ENCODE assay signal across 11 cellular contexts in genomic region chr12:19482036-19482435, GRCh38. TPM values are rescaled to one million over a fixed set of nuclear protein-coding genes. Genes with fewer than 3 reads are reported as not detected.
DNase-seq lines count a peak whose midpoint lies in the region; ATAC-seq, FAIRE-seq and TF ChIP-seq lines count a peak whose summit lies in the region.
"Had no signal": no experiment of that assay in that cellular context is flagged by ENCODE, and none has a peak within 500 bp of the region (broad histone marks: within the 10 kb centered on the region; RNA-seq: fewer than 3 reads in every experiment).

No MANE protein-coding gene starts in this region.

- intact Hi-C loops in Calu3 (cut with micrococcal nuclease; ENCODE audit: unreplicated experiment) = no loop called here
- intact Hi-C loops in GM12878 (cut with micrococcal nuclease; ENCODE audit: unreplicated experiment) = loop anchor here (2.0 to 10.0 kb wide), 2 partner anchors 39 to 97 kb away; no protein-coding TSS in a partner anchor
- intact Hi-C loops in pancreas (cut with DNase I) = no loop called here

- DNase-seq in Calu3 (no peak), GM12878 (ENCODE audit: low read depth, low spot score) (no peak), mesenchymal stem cell (peak; percentile 17), NCI-H1105 treated with DMSO at 0.1 percent for 48 hours (lab: John Stamatoyannopoulos, UW) (no peak), GM03348 (ENCODE audit: low spot score) (no peak), NCI-H526 (lab: John Stamatoyannopoulos, UW) (no peak), pancreas (no peak)
- DNase-seq: WERI-Rb-1 had no signal

- TF ChIP-seq CTCF in Calu3 (IDR thresholded peaks at IDR 0.05; ENCODE audit: unreplicated experiment) = no peak
- no peak for TF ChIP-seq CTCF in GM12878 (IDR thresholded peaks at IDR 0.05 in 2 of 3, conservative IDR thresholded peaks at IDR 0.05 in 1 of 3; ENCODE audit: control insufficient read depth in 2 of 3, extremely low read depth in 1 of 3, insufficient read depth in 1 of 3, low read depth in 3 of 3, low read length in 3 of 3)
- no peak for TF ChIP-seq CTCF in pancreas (IDR thresholded peaks at IDR 0.05)

- peaks cover 24% of the 10 kb centered on the region for H3K36me3 Mint-ChIP-seq in Calu3 (ENCODE audit: insufficient read depth, unreplicated experiment)

- SMC1A ChIA-PET in GM12878 (lab: Charles Lee; ENCODE audit: uncharacterized antibody, unreplicated experiment) = interaction anchor here (1.3 kb wide), 1 partner anchor 8 kb away, joined by 3 read pairs; no protein-coding TSS in a partner anchor

- H3K79me2 ChIP-seq in GM12878 (ENCODE audit: control insufficient read depth, insufficient read depth, low read length) = peaks cover 64% of the 10 kb centered on the region

- H3K4me2 ChIP-seq in GM12878 (ENCODE audit: control insufficient read depth, insufficient read depth) (peak overlapping the region; percentile 82), mesenchymal stem cell (ENCODE audit: low read length, poor library complexity, severe bottlenecking) (no peak overlapping the region)
- H3K4me2 ChIP-seq: KMS-11 had no signal

- TF ChIP-seq POLR2A in GM12878 (IDR thresholded peaks at IDR 0.05; ENCODE audit: low read depth, low read length) = no peak

- no peak overlapping the region for H3K23ac ChIP-seq in mesenchymal stem cell (ENCODE audit: low read length in 2 of 2)

- H3K4me1 ChIP-seq in GM12878 (ENCODE audit: control insufficient read depth, insufficient read depth, low read length) (peaks cover 19% of the 10 kb centered on the region), mesenchymal stem cell (ENCODE audit: control insufficient read depth, insufficient read depth, low read depth, low read length) (peaks cover 8% of the 10 kb centered on the region), pancreas (no peaks in the 10 kb centered on the region)

- H2BK5ac ChIP-seq in mesenchymal stem cell (ENCODE audit: low read depth, low read length, poor library complexity, severe bottlenecking) = no peak overlapping the region

- H2AFZ ChIP-seq in GM12878 (ENCODE audit: control insufficient read depth, low read depth, low read length) (no peak overlapping the region), mesenchymal stem cell (ENCODE audit: low read depth, low read length) (no peak overlapping the region)

- H2AK5ac ChIP-seq in mesenchymal stem cell (ENCODE audit: low read length, severe bottlenecking) = no peak overlapping the region

- H4K8ac ChIP-seq in mesenchymal stem cell (ENCODE audit: low read length) = peak overlapping the region; percentile 47

- TF ChIP-seq EP300 in GM12878 (IDR thresholded peaks at IDR 0.05; ENCODE audit: borderline replicate concordance in 1 of 2, control insufficient read depth in 1 of 2, low read depth in 2 of 2, low read length in 2 of 2) = no peak

- H2BK15ac ChIP-seq in mesenchymal stem cell (ENCODE audit: low read depth, poor library complexity, severe bottlenecking) = no peak overlapping the region

- H3K27ac ChIP-seq in GM12878 (ENCODE audit: control insufficient read depth, insufficient read depth) (peak overlapping the region; percentile 70), mesenchymal stem cell (ENCODE audit: low read length, poor library complexity, severe bottlenecking) (no peak overlapping the region), pancreas (no peak overlapping the region)
- H3K27ac ChIP-seq: KMS-11, WERI-Rb-1 had no signal

- H3K4me1 Mint-ChIP-seq in Calu3 (ENCODE audit: low read depth, unreplicated experiment) = peaks cover 50% of the 10 kb centered on the region

- no peak overlapping the region for H2BK12ac ChIP-seq in mesenchymal stem cell (ENCODE audit: low read length in 2 of 2)

- 76% methylated on average over 3 of the region's 3 CpGs for whole genome bisulfite sequencing in GM12878 (ENCODE audit: insufficient coverage, insufficient replicate concordance, low lambda C conversion rate, missing lambda C conversion rate)
- WGBS in mesenchymal stem cell = 48% methylated on average over 3 of the region's 3 CpGs
- WGBS in pancreas, 2 donors = 82 to 94% methylated on average over 3 of the region's 3 CpGs

- no peaks in the 10 kb centered on the region for H3K9me3 Mint-ChIP-seq in Calu3 (ENCODE audit: low read depth, unreplicated experiment)

- H3K27me3 Mint-ChIP-seq in Calu3 (ENCODE audit: unreplicated experiment) = no peaks in the 10 kb centered on the region

- H2BK120ac ChIP-seq in mesenchymal stem cell (ENCODE audit: low read depth, low read length) = no peak overlapping the region

- H3K27ac Mint-ChIP-seq in Calu3 (ENCODE audit: unreplicated experiment) = peak overlapping the region; percentile 55

- ATAC-seq in HG03025 (IDR thresholded peaks at IDR 0.05; ENCODE audit: low FRiP score, unreplicated experiment) = peak; percentile 8
- ATAC-seq in GM12878 = peak; percentile 6
- no peak for ATAC-seq in pancreas

- CTCF ChIA-PET in Calu3 (lab: Charles Lee) = interaction anchor here (0.7 kb wide), 1 partner anchor 9 kb away, joined by 3 read pairs; no protein-coding TSS in a partner anchor
- CTCF ChIA-PET in GM12878 (lab: Yijun Ruan, JAX) = interaction anchor here (1.0 kb wide), 1 partner anchor 27 kb away, joined by 3 read pairs; no protein-coding TSS in a partner anchor

- H3K4me3 ChIP-seq in GM12878 (no peak overlapping the region), mesenchymal stem cell (ENCODE audit: insufficient read depth in 1 of 2, low read depth in 1 of 2, low read length in 2 of 2) (no peak overlapping the region), pancreas (no peak overlapping the region)
- H3K4me3 ChIP-seq: spleen had no signal

- TF ChIP-seq RAD21 in GM12878 (IDR thresholded peaks at IDR 0.05; ENCODE audit: insufficient read depth, low read depth, low read length) = no peak

- H3K9ac ChIP-seq in GM12878 (ENCODE audit: control insufficient read depth, insufficient read depth, low read length) (no peak overlapping the region), mesenchymal stem cell (ENCODE audit: low read length) (no peak overlapping the region)
- H3K9ac ChIP-seq: KMS-11 had no signal

- H3K27me3 ChIP-seq in GM12878 (replicated peaks in 1 of 2; ENCODE audit: control insufficient read depth in 2 of 2, insufficient read depth in 2 of 2, low read length in 1 of 2) (no peaks in the 10 kb centered on the region), mesenchymal stem cell (ENCODE audit: control insufficient read depth in 1 of 2, insufficient read depth in 1 of 2, low read length in 2 of 2) (no peaks in the 10 kb centered on the region), pancreas (no peaks in the 10 kb centered on the region)
- H3K27me3 ChIP-seq: spleen had no signal

- RAD21 ChIA-PET in GM12878 (lab: Charles Lee; ENCODE audit: unreplicated experiment) = no interaction called here

- no peak overlapping the region for H3K14ac ChIP-seq in mesenchymal stem cell (ENCODE audit: low read length in 2 of 2)

- H3K4ac ChIP-seq in mesenchymal stem cell (ENCODE audit: low read depth in 1 of 2, low read length in 2 of 2) = no peak overlapping the region

- H4K91ac ChIP-seq in mesenchymal stem cell (ENCODE audit: low read length) = no peak overlapping the region

- H3K36me3 ChIP-seq in GM12878 (ENCODE audit: control insufficient read depth in 2 of 2, insufficient read depth in 2 of 2, low read length in 1 of 2) (peaks cover 2 to 11% of the 10 kb centered on the region in 2 experiments), mesenchymal stem cell (ENCODE audit: control insufficient read depth in 1 of 2, insufficient read depth in 2 of 2, low read depth in 1 of 2, low read length in 2 of 2) (peaks cover 12 to 41% of the 10 kb centered on the region in 2 experiments), pancreas (no peaks in the 10 kb centered on the region)

- POLR2A ChIA-PET in GM12878 (lab: Charles Lee) = no interaction called here

- in situ Hi-C loops in GM12878 (cut with MboI) = no loop called here

- H3K4me3 Mint-ChIP-seq in Calu3 (ENCODE audit: low read depth, unreplicated experiment) = peak overlapping the region; percentile 42

- H3K9me3 ChIP-seq in GM12878 (replicated peaks; ENCODE audit: control insufficient read depth, insufficient read depth, low read length) (peaks cover 15% of the 10 kb centered on the region), mesenchymal stem cell (ENCODE audit: control insufficient read depth, low read length) (peaks cover 20% of the 10 kb centered on the region), pancreas (no peaks in the 10 kb centered on the region)

- H3K18ac ChIP-seq in mesenchymal stem cell (ENCODE audit: low read depth in 1 of 2, low read length in 2 of 2) = no peak overlapping the region

- BruUV-seq in Calu3 (replicated peaks; lab: Mats Ljungman, UMichigan) (no TSS peak), GM12878 (replicated peaks; lab: Mats Ljungman, UMichigan) (no TSS peak)

- no peak for FAIRE-seq in GM12878 (lab: Jason Lieb, UNC)
- FAIRE-seq in pancreas (lab: Jason Lieb, UNC) = no peak

- H3K79me1 ChIP-seq in mesenchymal stem cell (replicated peaks; ENCODE audit: low read length, poor library complexity, severe bottlenecking) = peaks cover 15% of the 10 kb centered on the region

- no peaks in the 10 kb centered on the region for H4K20me1 ChIP-seq in GM12878 (ENCODE audit: control insufficient read depth, insufficient read depth)

TF ChIP-seq in GM12878, 131 proteins besides CTCF, POLR2A, EP300 and RAD21 (continues in another document):
- TF ChIP-seq FOXK2 (IDR thresholded peaks at IDR 0.05) = no peak
- TF ChIP-seq CREM (IDR thresholded peaks at IDR 0.05; ENCODE audit: low read depth) = no peak

RNA-seq across cellular contexts. Expression of gene AEBP2, which starts 42.7 kb away (rescaled TPM):
- total RNA-seq in Calu3 (2022) (53.6 and 57.9 TPM in 2 replicates), GM12878 (2014; rRNA removed) (17.6 and 20.3 TPM in 2 replicates), GM12878 (2014; rRNA removed; fragmentation: Illumina TruSeq; extraction: Trizol) (24.9 and 25.0 TPM in 2 replicates), GM12878 (2021) (50.1 and 50.5 TPM in 2 replicates), pancreas (10 to 100 TPM; 10.5 to 18.6 (median 14.9) TPM)
- 76.0 and 78.6 TPM in 2 replicates for total RNA-seq in GM12878 (2013; cell fraction: nucleolus; rRNA removed)
- polyA plus RNA-seq in GM12878 (2011; ENCODE audit: low read depth) = 14.7 TPM
- polyA plus RNA-seq in GM12878 (2011; rRNA removed) (22.1 and 22.9 TPM in 2 replicates), GM12878 (2014; fragmentation: Illumina TruSeq; extraction: Trizol) (57.7 and 68.4 TPM in 2 replicates), GM12878 (2014; fragmentation: Nextera tagmentation; extraction: Ambion mirVana) (100 to 1,000 TPM in 1 of 2 experiments, 10 to 100 TPM in 1; 39.2 to 126 TPM), GM12878 (2014; rRNA removed) (21.8 and 24.8 TPM in 2 replicates), GM12878 (2016; fragmentation: Nextera tagmentation; extraction: Ambion mirVana) (10 to 100 TPM; 50.9 to 54.7 TPM), pancreas (1 to 10 TPM; 9.0 to 9.2 TPM)
- polyA plus RNA-seq in GM12878 (2011; cell fraction: cytosol; rRNA removed) = 10.6 and 17.7 TPM in 2 replicates
- 10.8 and 12.0 TPM in 2 replicates for polyA plus RNA-seq in GM12878 (2011; cell fraction: nucleus; rRNA removed)
- 20.0 and 25.1 TPM in 2 replicates for polyA plus RNA-seq in GM12878 (2012)
- polyA minus RNA-seq in GM12878 (2011; rRNA and poly(A)+ RNA removed) = 21.7 and 40.7 TPM in 2 replicates
- polyA minus RNA-seq in GM12878 (2011; cell fraction: cytosol; rRNA and poly(A)+ RNA removed) = 9.6 and 15.9 TPM in 2 replicates
- polyA minus RNA-seq in GM12878 (2011; cell fraction: nucleus; rRNA and poly(A)+ RNA removed) = 10.6 and 18.8 TPM in 2 replicates
- 30.7 TPM for polyA plus RNA-seq in mesenchymal stem cell (2013, experiment 1 of 2)
- 32.7 TPM for polyA plus RNA-seq in mesenchymal stem cell (2013, experiment 2 of 2)

Comparison
In these comparisons a context has a peak if more than half of its experiments do, and no peak if none do; other contexts are left out.
1. ATAC-seq: peak in HG03025 (single experiment) and GM12878 (single experiment); none in pancreas (0 of 4).